In the genomic region with DNA sequence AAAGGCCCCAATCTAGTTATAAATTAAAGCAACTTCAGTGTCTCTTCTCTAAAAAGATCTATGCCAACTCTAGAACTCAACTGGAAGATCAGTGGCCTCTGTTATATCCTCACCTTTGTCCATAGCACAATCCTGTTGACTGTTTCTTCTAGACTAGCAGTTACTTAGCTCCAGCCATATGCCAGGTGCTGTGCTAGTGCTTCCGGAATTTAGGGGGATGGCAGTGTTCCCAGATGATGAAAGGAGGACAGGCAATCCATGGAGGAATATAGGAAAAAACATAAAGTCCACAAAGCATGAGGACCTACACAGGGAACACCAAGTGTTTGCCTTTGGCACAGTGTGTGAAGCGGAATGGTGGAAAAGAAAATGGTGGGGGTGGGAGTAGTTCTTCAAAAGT, we compare ENCODE assay signal across 23 cellular contexts.
"Had no signal": no experiment of that assay in that cellular context is flagged by ENCODE, and none has a peak within 500 bp of the region (broad histone marks: within the 10 kb centered on the region; RNA-seq: fewer than 3 reads in every experiment).

No MANE protein-coding gene starts in this region.

- H3K27ac ChIP-seq: foreskin keratinocyte, neural progenitor cell, psoas muscle, skin epidermis, stomach, thoracic aorta, upper lobe of left lung had no signal

- H3K36me3 ChIP-seq: neural progenitor cell, stomach, thoracic aorta, upper lobe of left lung had no signal

- H3K27me3 ChIP-seq: foreskin keratinocyte, hepatocyte, neural progenitor cell, stomach, upper lobe of left lung had no signal

- DNase-seq: activated CD4-positive, alpha-beta memory T cell treated with anti-CD3 and anti-CD28 coated beads, Interleukin-2, amount 10 ng/mL, durations not matched to agents 7 days and 5 days; activated CD4-positive, alpha-beta T cell treated with anti-CD3 and anti-CD28 coated beads for 48 hours; activated CD4-positive, CD25-positive, alpha-beta regulatory T cell; activated CD8-positive, alpha-beta memory T cell treated with anti-CD3 and anti-CD28 coated beads, Interleukin-2, amount 10 ng/mL, durations not matched to agents 7 days and 5 days; activated naive CD4-positive, alpha-beta T cell; activated naive CD8-positive, alpha-beta T cell treated with anti-CD3 and anti-CD28 coated beads for 36 hours; amniotic stem cell; dermis blood vessel endothelial cell; foreskin keratinocyte; left ventricle myocardium superior; naive B cell; psoas muscle; right cardiac atrium; stimulated activated CD4-positive, alpha-beta T cell treated with anti-CD3 and anti-CD28 coated beads, Interleukin-2, amount 100 ng/mL, for 48 hours; T-helper 1 cell; T-helper 9 cell had no signal

- H3K9me3 ChIP-seq: psoas muscle, stomach, thoracic aorta, upper lobe of left lung had no signal

- H3K27ac Mint-ChIP-seq: activated CD4-positive, alpha-beta memory T cell treated with anti-CD3 and anti-CD28 coated beads, Interleukin-2, amount 10 ng/mL, durations not matched to agents 7 days and 5 days; activated CD8-positive, alpha-beta memory T cell treated with anti-CD3 and anti-CD28 coated beads, Interleukin-2, amount 10 ng/mL, durations not matched to agents 7 days and 5 days; activated naive CD8-positive, alpha-beta T cell treated with anti-CD3 and anti-CD28 coated beads for 36 hours; activated T-helper 17 cell treated with anti-CD3 and anti-CD28 coated beads, Interleukin-2, amount 50 U/mL, for 72 hours; neural progenitor cell had no signal

- H3K4me3 Mint-ChIP-seq: activated CD4-positive, alpha-beta memory T cell treated with anti-CD3 and anti-CD28 coated beads, Interleukin-2, amount 10 ng/mL, durations not matched to agents 7 days and 5 days; activated CD8-positive, alpha-beta memory T cell treated with anti-CD3 and anti-CD28 coated beads, Interleukin-2, amount 10 ng/mL, durations not matched to agents 7 days and 5 days; activated naive CD8-positive, alpha-beta T cell treated with anti-CD3 and anti-CD28 coated beads for 36 hours; activated T-helper 17 cell treated with anti-CD3 and anti-CD28 coated beads, Interleukin-2, amount 50 U/mL, for 72 hours; naive B cell; neural progenitor cell had no signal

- H3K27me3 Mint-ChIP-seq: activated CD4-positive, alpha-beta memory T cell treated with anti-CD3 and anti-CD28 coated beads, Interleukin-2, amount 10 ng/mL, durations not matched to agents 7 days and 5 days; activated CD8-positive, alpha-beta memory T cell treated with anti-CD3 and anti-CD28 coated beads, Interleukin-2, amount 10 ng/mL, durations not matched to agents 7 days and 5 days; activated naive CD8-positive, alpha-beta T cell treated with anti-CD3 and anti-CD28 coated beads for 36 hours; activated T-helper 17 cell treated with anti-CD3 and anti-CD28 coated beads, Interleukin-2, amount 50 U/mL, for 72 hours; naive B cell had no signal

- H3K4me3 ChIP-seq: hepatocyte, neural progenitor cell, psoas muscle, skin epidermis, stomach, thoracic aorta, upper lobe of left lung had no signal

- ATAC-seq: activated CD8-positive, alpha-beta memory T cell treated with anti-CD3 and anti-CD28 coated beads, Interleukin-2, amount 10 ng/mL, durations not matched to agents 7 days and 5 days; activated T-helper 17 cell treated with anti-CD3 and anti-CD28 coated beads, Interleukin-2, amount 50 U/mL, for 72 hours; foreskin keratinocyte; left ventricle myocardium superior; psoas muscle; right cardiac atrium had no signal

- H3K4me1 Mint-ChIP-seq: activated CD4-positive, alpha-beta memory T cell treated with anti-CD3 and anti-CD28 coated beads, Interleukin-2, amount 10 ng/mL, durations not matched to agents 7 days and 5 days; activated CD8-positive, alpha-beta memory T cell treated with anti-CD3 and anti-CD28 coated beads, Interleukin-2, amount 10 ng/mL, durations not matched to agents 7 days and 5 days had no signal

- H3K4me1 ChIP-seq: psoas muscle, upper lobe of left lung had no signal

- H3K36me3 Mint-ChIP-seq: activated CD8-positive, alpha-beta memory T cell treated with anti-CD3 and anti-CD28 coated beads, Interleukin-2, amount 10 ng/mL, durations not matched to agents 7 days and 5 days; activated naive CD8-positive, alpha-beta T cell treated with anti-CD3 and anti-CD28 coated beads for 36 hours; neural progenitor cell had no signal

- H3K9me3 Mint-ChIP-seq: activated CD4-positive, alpha-beta memory T cell treated with anti-CD3 and anti-CD28 coated beads, Interleukin-2, amount 10 ng/mL, durations not matched to agents 7 days and 5 days; activated naive CD8-positive, alpha-beta T cell treated with anti-CD3 and anti-CD28 coated beads for 36 hours; activated T-helper 17 cell treated with anti-CD3 and anti-CD28 coated beads, Interleukin-2, amount 50 U/mL, for 72 hours; naive B cell; neural progenitor cell had no signal
